Comparison of ENCODE assay signal across 9 cellular contexts in the genomic region with DNA sequence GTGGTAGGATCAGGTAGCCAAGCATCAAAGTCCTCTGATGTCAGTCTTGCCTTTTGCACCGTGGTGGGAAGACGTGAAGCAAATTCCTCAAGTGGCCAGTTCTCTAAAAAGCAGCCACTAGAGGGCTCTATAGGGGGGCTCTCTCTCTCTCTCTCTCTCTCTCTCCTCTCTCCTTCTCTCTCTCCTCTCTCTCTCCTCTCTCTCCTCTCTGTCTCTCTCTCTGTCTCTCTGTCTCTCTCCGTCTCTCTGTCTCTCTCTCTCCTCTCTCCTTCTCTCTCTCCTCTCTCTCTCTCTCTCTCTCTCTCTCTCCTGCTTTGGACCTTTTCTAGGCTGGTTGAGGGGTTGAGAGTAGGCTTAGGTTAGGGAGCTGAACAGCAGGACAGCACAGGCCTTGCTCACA. TPM values are rescaled to one million over a fixed set of nuclear protein-coding genes. Genes with fewer than 3 reads are reported as not detected.
DNase-seq lines count a peak whose midpoint lies in the region; ATAC-seq and TF ChIP-seq lines count a peak whose summit lies in the region.
"Had no signal": no experiment of that assay in that cellular context is flagged by ENCODE, and none has a peak within 500 bp of the region (broad histone marks: within the 10 kb centered on the region; RNA-seq: fewer than 3 reads in every experiment).

No MANE protein-coding gene starts in this region.

- no peaks in the 10 kb centered on the region for H3K9me3 Mint-ChIP-seq in Caco-2 (ENCODE audit: unreplicated experiment)

- CTCF ChIA-PET in Caco-2 (lab: Charles Lee), result interaction anchor here (1.7 kb wide), 1 partner anchor 390 kb away, joined by 4 read pairs; no protein-coding TSS in a partner anchor

- no peak overlapping the region for H3K27ac Mint-ChIP-seq in Caco-2 (ENCODE audit: unreplicated experiment)

- peaks cover 4% of the 10 kb centered on the region for H3K27me3 Mint-ChIP-seq in Caco-2 (ENCODE audit: insufficient read depth, unreplicated experiment)

- H3K4me1 ChIP-seq in Caco-2 (no peaks in the 10 kb centered on the region), adipocyte (ENCODE audit: control insufficient read depth, insufficient read depth, low read length) (peaks cover 54% of the 10 kb centered on the region), liver (ENCODE audit: control insufficient read depth in 4 of 4, insufficient read depth in 4 of 4, low read length in 3 of 4) (peaks cover 0 to 5% (median 0%) of the 10 kb centered on the region in 4 donors)
- H3K4me1 ChIP-seq: gastrocnemius medialis had no signal

- H3K4me3 ChIP-seq in Caco-2 (ENCODE audit: low read depth, low read length) (no peak overlapping the region), HL-60 (replicated peaks; ENCODE audit: insufficient read depth, low read length) (no peak overlapping the region), adipocyte (ENCODE audit: low read length) (no peak overlapping the region), liver (ENCODE audit: low read depth in 1 of 3, low read length in 3 of 3) (no peak overlapping the region)
- H3K4me3 ChIP-seq: gastrocnemius medialis had no signal

- POLR2A ChIA-PET in Caco-2 (lab: Charles Lee), result no interaction called here

- peak in 1 of 2 experiments; percentile 39 for DNase-seq in Caco-2
- DNase-seq in HL-60 (ENCODE audit: low read depth in 1 of 2, low spot score in 1 of 2), result peak in 1 of 2 experiments; percentile 3
- DNase-seq in adipocyte (ENCODE audit: low read depth), result peak; percentile 54
- no peak for DNase-seq in NCI-H2107 treated with DMSO at 0.1 percent for 48 hours (lab: John Stamatoyannopoulos, UW; ENCODE audit: unreplicated experiment)
- DNase-seq: gastrocnemius medialis had no signal

- no TSS peak for BruUV-seq in Caco-2 (replicated peaks; lab: Mats Ljungman, UMichigan)

- H3K36me3 ChIP-seq in Caco-2 (ENCODE audit: control insufficient read depth, insufficient read depth, low read length) (no peaks in the 10 kb centered on the region), adipocyte (ENCODE audit: control insufficient read depth, insufficient read depth, low read length, severe bottlenecking) (peaks cover 22% of the 10 kb centered on the region), liver (ENCODE audit: control insufficient read depth in 4 of 4, insufficient read depth in 3 of 4, low read depth in 1 of 4, low read length in 3 of 4) (no peaks in the 10 kb centered on the region)
- H3K36me3 ChIP-seq: gastrocnemius medialis had no signal

- H3K36me3 Mint-ChIP-seq in Caco-2 (ENCODE audit: insufficient read depth, unreplicated experiment), result no peaks in the 10 kb centered on the region

- 51% methylated on average over 3 of the region's 3 CpGs for WGBS in liver

- H3K9me3 ChIP-seq in Caco-2 (no peaks in the 10 kb centered on the region), adipocyte (ENCODE audit: control insufficient read depth, low read length) (no peaks in the 10 kb centered on the region), liver (ENCODE audit: control insufficient read depth in 4 of 4, low read length in 3 of 4) (no peaks in the 10 kb centered on the region)
- H3K9me3 ChIP-seq: gastrocnemius medialis had no signal

- TF ChIP-seq CTCF in Caco-2 (IDR thresholded peaks at IDR 0.05; ENCODE audit: insufficient read depth in 1 of 2, low read depth in 1 of 2, low read length in 1 of 2, severe bottlenecking in 1 of 2, unreplicated experiment in 1 of 2), result peak; percentile 44 to 55
- peak; percentile 23 for TF ChIP-seq CTCF in HL-60 (IDR thresholded peaks at IDR 0.05; ENCODE audit: insufficient read depth, low read length)
- peak; percentile 53 for TF ChIP-seq CTCF in liver (IDR thresholded peaks at IDR 0.05; ENCODE audit: low read depth, low read length, missing input control)

- H3K4me3 Mint-ChIP-seq in Caco-2 (ENCODE audit: unreplicated experiment), result no peak overlapping the region

- intact Hi-C loops in Caco-2 (cut with micrococcal nuclease; ENCODE audit: unreplicated experiment), result loop anchor here (1.0 kb wide), 1 partner anchor 90 kb away; no protein-coding TSS in a partner anchor

- H3K27me3 ChIP-seq in Caco-2 (replicated peaks; ENCODE audit: control insufficient read depth, insufficient read depth, low read length) (no peaks in the 10 kb centered on the region), HL-60 (ENCODE audit: insufficient read depth, poor library complexity, severe bottlenecking) (peaks cover 4% of the 10 kb centered on the region), adipocyte (replicated peaks; ENCODE audit: control insufficient read depth, insufficient read depth, low read length) (no peaks in the 10 kb centered on the region), liver (ENCODE audit: control insufficient read depth in 4 of 4, insufficient read depth in 4 of 4, low read length in 3 of 4) (no peaks in the 10 kb centered on the region)
- H3K27me3 ChIP-seq: gastrocnemius medialis had no signal

- H3K27ac ChIP-seq in HL-60 (replicated peaks) (no peak overlapping the region), liver (ENCODE audit: low read depth in 1 of 2, low read length in 2 of 2) (no peak overlapping the region)
- H3K27ac ChIP-seq: gastrocnemius medialis had no signal

- TF ChIP-seq RAD21 in liver (IDR thresholded peaks at IDR 0.05), result peak; percentile 44 to 59

- ATAC-seq in GM21367 (IDR thresholded peaks at IDR 0.05; ENCODE audit: unreplicated experiment) (no peak), GM21515 (IDR thresholded peaks at IDR 0.05; ENCODE audit: unreplicated experiment) (no peak), HG03469 (IDR thresholded peaks at IDR 0.05; ENCODE audit: unreplicated experiment) (no peak)

- peak overlapping the region; percentile 47 for H3K9ac ChIP-seq in adipocyte (ENCODE audit: low read length)
- H3K9ac ChIP-seq in liver (ENCODE audit: low read depth in 1 of 2, low read length in 2 of 2), result no peak overlapping the region

- peaks cover 9% of the 10 kb centered on the region for H3K4me1 Mint-ChIP-seq in Caco-2 (ENCODE audit: low read depth, unreplicated experiment)

TF ChIP-seq in liver, 16 proteins besides CTCF, POLR2A, EP300 and RAD21:
- TF ChIP-seq, protein P1, sequence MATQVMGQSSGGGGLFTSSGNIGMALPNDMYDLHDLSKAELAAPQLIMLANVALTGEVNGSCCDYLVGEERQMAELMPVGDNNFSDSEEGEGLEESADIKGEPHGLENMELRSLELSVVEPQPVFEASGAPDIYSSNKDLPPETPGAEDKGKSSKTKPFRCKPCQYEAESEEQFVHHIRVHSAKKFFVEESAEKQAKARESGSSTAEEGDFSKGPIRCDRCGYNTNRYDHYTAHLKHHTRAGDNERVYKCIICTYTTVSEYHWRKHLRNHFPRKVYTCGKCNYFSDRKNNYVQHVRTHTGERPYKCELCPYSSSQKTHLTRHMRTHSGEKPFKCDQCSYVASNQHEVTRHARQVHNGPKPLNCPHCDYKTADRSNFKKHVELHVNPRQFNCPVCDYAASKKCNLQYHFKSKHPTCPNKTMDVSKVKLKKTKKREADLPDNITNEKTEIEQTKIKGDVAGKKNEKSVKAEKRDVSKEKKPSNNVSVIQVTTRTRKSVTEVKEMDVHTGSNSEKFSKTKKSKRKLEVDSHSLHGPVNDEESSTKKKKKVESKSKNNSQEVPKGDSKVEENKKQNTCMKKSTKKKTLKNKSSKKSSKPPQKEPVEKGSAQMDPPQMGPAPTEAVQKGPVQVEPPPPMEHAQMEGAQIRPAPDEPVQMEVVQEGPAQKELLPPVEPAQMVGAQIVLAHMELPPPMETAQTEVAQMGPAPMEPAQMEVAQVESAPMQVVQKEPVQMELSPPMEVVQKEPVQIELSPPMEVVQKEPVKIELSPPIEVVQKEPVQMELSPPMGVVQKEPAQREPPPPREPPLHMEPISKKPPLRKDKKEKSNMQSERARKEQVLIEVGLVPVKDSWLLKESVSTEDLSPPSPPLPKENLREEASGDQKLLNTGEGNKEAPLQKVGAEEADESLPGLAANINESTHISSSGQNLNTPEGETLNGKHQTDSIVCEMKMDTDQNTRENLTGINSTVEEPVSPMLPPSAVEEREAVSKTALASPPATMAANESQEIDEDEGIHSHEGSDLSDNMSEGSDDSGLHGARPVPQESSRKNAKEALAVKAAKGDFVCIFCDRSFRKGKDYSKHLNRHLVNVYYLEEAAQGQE (IDR thresholded peaks at IDR 0.05), result no peak
- TF ChIP-seq FOXA1 (IDR thresholded peaks at IDR 0.05), result no peak
- TF ChIP-seq, protein P2, sequence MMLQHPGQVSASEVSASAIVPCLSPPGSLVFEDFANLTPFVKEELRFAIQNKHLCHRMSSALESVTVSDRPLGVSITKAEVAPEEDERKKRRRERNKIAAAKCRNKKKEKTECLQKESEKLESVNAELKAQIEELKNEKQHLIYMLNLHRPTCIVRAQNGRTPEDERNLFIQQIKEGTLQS (IDR thresholded peaks at IDR 0.05), result no peak
- no peak for TF ChIP-seq SP1 (IDR thresholded peaks at IDR 0.05)
- no peak for TF ChIP-seq NR2F2 (IDR thresholded peaks at IDR 0.05)
- no peak for TF ChIP-seq RXRA (IDR thresholded peaks at IDR 0.05)
- no peak for TF ChIP-seq HNF4A (conservative IDR thresholded peaks at IDR 0.05)
- no peak for TF ChIP-seq GABPA (IDR thresholded peaks at IDR 0.05 in 1 of 2, conservative IDR thresholded peaks at IDR 0.05 in 1 of 2)
- TF ChIP-seq EGR1 (IDR thresholded peaks at IDR 0.05; ENCODE audit: low read depth in 2 of 2), result no peak
- TF ChIP-seq JUND (IDR thresholded peaks at IDR 0.05), result no peak

RNA-seq across cellular contexts. Expression of a gene that starts 13.9 kb away (rescaled TPM):
- 0.11 TPM in 1 of 2 replicates, not detected in the other for total RNA-seq in Caco-2 (2022)
- total RNA-seq in liver, result 10 to 100 TPM in 1 of 2 donors, 1 to 10 TPM in 1; 4.3 to 34.5 TPM
- 10 to 100 TPM in 1 of 2 donors, 1 to 10 TPM in 1; 6.6 to 16.8 TPM for polyA plus RNA-seq in liver
